In the genomic region with DNA sequence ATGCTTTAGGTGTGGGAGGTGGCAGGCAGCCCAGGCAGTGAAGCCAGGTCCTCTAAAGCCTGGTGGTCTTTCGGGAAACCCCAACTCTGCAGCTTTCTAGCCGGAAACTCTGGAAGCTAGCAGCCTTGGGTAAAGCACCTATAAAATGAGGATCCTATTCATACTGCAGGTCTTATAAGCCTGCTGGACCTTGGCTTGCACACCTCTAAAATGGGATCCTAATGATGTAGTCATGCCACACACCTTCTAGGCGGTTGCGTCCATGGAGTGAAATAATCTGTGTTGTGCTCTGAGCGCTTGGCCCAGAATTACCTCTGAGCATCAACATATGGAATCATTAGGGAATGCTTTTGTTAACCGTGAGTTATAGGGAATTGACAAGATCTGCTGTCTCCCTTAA, we compare ENCODE assay signal across 24 cellular contexts.
"Had no signal": no experiment of that assay in that cellular context is flagged by ENCODE, and none has a peak within 500 bp of the region (broad histone marks: within the 10 kb centered on the region; RNA-seq: fewer than 3 reads in every experiment).

No MANE protein-coding gene starts in this region.

- H3K27ac Mint-ChIP-seq: activated naive CD4-positive, alpha-beta T cell treated with anti-CD3 and anti-CD28 coated beads, Interleukin-2, amount 50 U/mL, for 24 hours; activated T-helper 1 cell treated with anti-CD3 and anti-CD28 coated beads, Interleukin-12 subunit alpha, Interleukin-12 subunit beta, Interleukin-2, Interleukin-4 antibody, amounts not matched to agents 30 ng/mL and 10 ng/mL and 1 ng/mL, durations not matched to agents 14 hours and 24 hours and 36 hours; type B pancreatic cell had no signal

- H3K4me2 ChIP-seq: hepatocyte, smooth muscle cell had no signal

- H3K9me3 ChIP-seq: ascending aorta, sigmoid colon, thoracic aorta had no signal

- H3K27me3 ChIP-seq: ascending aorta, foreskin keratinocyte, hepatocyte, sigmoid colon had no signal

- H3K9me3 Mint-ChIP-seq: activated CD4-positive, alpha-beta T cell treated with anti-CD3 and anti-CD28 coated beads, Interleukin-2, amount 10 ng/mL, durations not matched to agents 7 days and 5 days; activated naive CD4-positive, alpha-beta T cell treated with anti-CD3 and anti-CD28 coated beads, Interleukin-2, amount 50 U/mL, for 24 hours; activated T-helper 1 cell treated with anti-CD3 and anti-CD28 coated beads, Interleukin-12 subunit alpha, Interleukin-12 subunit beta, Interleukin-2, Interleukin-4 antibody, amounts not matched to agents 30 ng/mL and 10 ng/mL and 1 ng/mL, durations not matched to agents 14 hours and 24 hours and 36 hours; central memory CD8-positive, alpha-beta T cell; immature natural killer cell; mesothelial cell of epicardium; natural killer cell treated with Interleukin-12 subunit alpha and Interleukin-12 subunit beta and Interleukin-15 and Interleukin-18, amount 100 ng/mL, for 72 hours had no signal

- H2AFZ ChIP-seq: hepatocyte had no signal

- H3K4me3 ChIP-seq: ascending aorta, hepatocyte, lung, sigmoid colon, smooth muscle cell, thoracic aorta had no signal

- H3K27ac ChIP-seq: ascending aorta, foreskin keratinocyte, hepatocyte, sigmoid colon, thoracic aorta had no signal

- H3K36me3 Mint-ChIP-seq: natural killer cell treated with Interleukin-12 subunit alpha and Interleukin-12 subunit beta and Interleukin-15 and Interleukin-18, amount 100 ng/mL, for 72 hours had no signal

- H3K4me1 ChIP-seq: ascending aorta, foreskin keratinocyte had no signal

- ATAC-seq: activated CD8-positive, alpha-beta T cell treated with anti-CD3 and anti-CD28 coated beads, Interleukin-2, amount 10 ng/mL, durations not matched to agents 7 days and 5 days; foreskin keratinocyte; left lobe of liver had no signal

- H3K79me2 ChIP-seq: hepatocyte had no signal

- DNase-seq: activated CD4-positive, alpha-beta T cell treated with anti-CD3 and anti-CD28 coated beads, Interleukin-2, amount 10 ng/mL, durations not matched to agents 7 days and 5 days; activated CD4-positive, CD25-positive, alpha-beta regulatory T cell treated with anti-CD3 and anti-CD28 coated beads, Interleukin-2, amount 50 U/mL, for 72 hours; activated CD8-positive, alpha-beta T cell treated with anti-CD3 and anti-CD28 coated beads, Interleukin-2, amount 10 ng/mL, durations not matched to agents 7 days and 5 days; activated gamma-delta T cell; effector memory CD4-positive, alpha-beta T cell; foreskin keratinocyte; immature natural killer cell; sigmoid colon; stimulated activated CD4-positive, alpha-beta T cell treated with anti-CD3 and anti-CD28 coated beads, Interleukin-2, amount 100 ng/mL, for 48 hours; stimulated activated CD8-positive, alpha-beta memory T cell treated with anti-CD3 and anti-CD28 coated beads, Interleukin-4, amount 100 ng/mL, for 48 hours; stimulated activated naive CD4-positive, alpha-beta T cell treated with Interleukin-2 at 50 U/mL for 16 hours had no signal

- H3K36me3 ChIP-seq: ascending aorta, sigmoid colon, thoracic aorta, WERI-Rb-1 had no signal
